ENCODE assay signal across 1 cellular context in genomic region chr3:158640646-158641045, GRCh38.
TF ChIP-seq lines count a peak whose summit lies in the region.

No MANE protein-coding gene starts in this region.

TF ChIP-seq in K562, 482 proteins besides CTCF, POLR2A, EP300 and RAD21 (continued from another document):
- TF ChIP-seq THAP12 (CRISPR knock-in tag; IDR thresholded peaks at IDR 0.05) (no peak), EP400 (IDR thresholded peaks at IDR 0.05) (no peak), ZC3H8 (IDR thresholded peaks at IDR 0.05) (no peak), ZNF124 (CRISPR knock-in tag; IDR thresholded peaks at IDR 0.05) (no peak), NFRKB (IDR thresholded peaks at IDR 0.05; ENCODE audit: low read depth) (no peak), ZNF311 (CRISPR knock-in tag; IDR thresholded peaks at IDR 0.05) (no peak)
